9 cellular contexts compared by ENCODE assay signal in the genomic region with DNA sequence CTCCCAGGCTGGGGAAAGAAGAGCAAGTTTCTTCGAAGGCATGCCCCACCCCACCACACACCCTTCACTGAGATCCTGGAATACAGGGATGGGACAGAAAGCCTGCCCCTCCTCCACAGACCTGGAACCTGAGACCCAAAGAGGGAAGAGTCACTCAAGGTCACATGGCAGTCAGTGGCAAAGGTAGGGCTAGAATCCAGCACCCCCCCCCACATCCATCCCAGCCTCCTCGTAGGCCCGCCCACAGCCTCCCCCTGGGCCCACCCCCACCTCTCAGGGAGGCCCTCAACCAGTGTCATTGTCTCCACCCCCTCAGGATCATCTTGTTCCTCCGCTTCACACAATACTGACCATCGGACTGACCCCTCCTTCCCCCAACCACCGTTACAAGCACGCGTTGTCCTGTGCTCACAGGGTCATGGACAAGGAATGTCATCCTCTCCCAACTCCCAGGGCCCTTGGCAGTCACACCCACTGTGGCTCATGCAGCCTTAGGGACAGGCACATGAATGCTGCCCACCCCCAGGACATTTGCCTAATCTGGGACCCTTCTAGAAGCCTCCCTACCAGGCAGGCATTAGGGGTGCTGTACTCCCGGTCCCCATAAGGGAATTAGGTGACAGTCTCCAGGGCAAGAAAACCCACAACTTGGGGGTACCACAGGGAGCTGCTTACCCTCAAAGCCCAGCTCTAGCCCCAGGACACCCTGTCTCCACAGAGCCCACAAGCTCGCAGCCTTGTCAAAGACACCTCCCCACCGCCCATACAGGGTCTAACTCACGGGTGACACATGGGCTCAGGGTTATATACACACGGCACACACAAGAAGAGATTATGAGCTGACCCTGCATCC. TPM values are rescaled to one million over a fixed set of nuclear protein-coding genes. Genes with fewer than 3 reads are reported as not detected.
A peak's percentile ranks its signal among the peaks of the same experiment; 100 is the strongest.
DNase-seq lines count a peak whose midpoint lies in the region; ATAC-seq and TF ChIP-seq lines count a peak whose summit lies in the region.
"Had no signal": no experiment of that assay in that cellular context is flagged by ENCODE, and none has a peak within 500 bp of the region (broad histone marks: within the 10 kb centered on the region; RNA-seq: fewer than 3 reads in every experiment).

No MANE protein-coding gene starts in this region.

- H3K27ac Mint-ChIP-seq in activated T-helper 1 cell treated with anti-CD3 and anti-CD28 coated beads, Interleukin-12 subunit alpha, Interleukin-12 subunit beta, Interleukin-2, Interleukin-4 antibody, amounts not matched to agents 30 ng/mL and 10 ng/mL and 1 ng/mL, durations not matched to agents 14 hours and 24 hours and 36 hours = no peak overlapping the region
- no peak overlapping the region for H3K27ac Mint-ChIP-seq in mesothelial cell of epicardium

- H3K4me3 Mint-ChIP-seq in activated T-helper 1 cell treated with anti-CD3 and anti-CD28 coated beads, Interleukin-12 subunit alpha, Interleukin-12 subunit beta, Interleukin-2, Interleukin-4 antibody, amounts not matched to agents 30 ng/mL and 10 ng/mL and 1 ng/mL, durations not matched to agents 14 hours and 24 hours and 36 hours = peak overlapping the region; percentile 84
- H3K4me3 Mint-ChIP-seq in mesothelial cell of epicardium = peak overlapping the region; percentile 74

- H3K4me1 ChIP-seq in HAP-1 = peaks cover 31% of the 10 kb centered on the region

- H3K27me3 Mint-ChIP-seq in activated T-helper 1 cell treated with anti-CD3 and anti-CD28 coated beads, Interleukin-12 subunit alpha, Interleukin-12 subunit beta, Interleukin-2, Interleukin-4 antibody, amounts not matched to agents 30 ng/mL and 10 ng/mL and 1 ng/mL, durations not matched to agents 14 hours and 24 hours and 36 hours (ENCODE audit: insufficient read depth) = peaks cover 42% of the 10 kb centered on the region
- peaks cover 79% of the 10 kb centered on the region for H3K27me3 Mint-ChIP-seq in mesothelial cell of epicardium (ENCODE audit: low read depth)

- CTCF ChIA-PET in HEK293T (lab: Yijun Ruan, JAX) = interaction anchor here (0.9 to 2.0 kb wide), 8 partner anchors 7 to 135 kb away, joined by 3 to 12 read pairs (median 4); no protein-coding TSS in a partner anchor

- POLR2A ChIA-PET in HEK293T (lab: Yijun Ruan, JAX) = interaction anchor here (1.6 kb wide), 1 partner anchor 52 kb away, joined by 4 read pairs; a partner anchor contains a TSS

- in situ Hi-C loops in HAP-1 (cut with MboI; ENCODE audit: low sequenced_read_pairs) = no loop called here

- H3K9me3 Mint-ChIP-seq in activated T-helper 1 cell treated with anti-CD3 and anti-CD28 coated beads, Interleukin-12 subunit alpha, Interleukin-12 subunit beta, Interleukin-2, Interleukin-4 antibody, amounts not matched to agents 30 ng/mL and 10 ng/mL and 1 ng/mL, durations not matched to agents 14 hours and 24 hours and 36 hours = no peaks in the 10 kb centered on the region
- H3K9me3 Mint-ChIP-seq in mesothelial cell of epicardium = no peaks in the 10 kb centered on the region

- no peak for ATAC-seq in HG03280 (IDR thresholded peaks at IDR 0.05; ENCODE audit: unreplicated experiment)
- ATAC-seq in GM21423 (IDR thresholded peaks at IDR 0.05; ENCODE audit: unreplicated experiment) = no peak
- ATAC-seq: left lung had no signal

- peaks cover 29% of the 10 kb centered on the region for H3K4me1 Mint-ChIP-seq in activated T-helper 1 cell treated with anti-CD3 and anti-CD28 coated beads, Interleukin-12 subunit alpha, Interleukin-12 subunit beta, Interleukin-2, Interleukin-4 antibody, amounts not matched to agents 30 ng/mL and 10 ng/mL and 1 ng/mL, durations not matched to agents 14 hours and 24 hours and 36 hours (ENCODE audit: low read depth)
- peaks cover 35% of the 10 kb centered on the region for H3K4me1 Mint-ChIP-seq in mesothelial cell of epicardium

- TF ChIP-seq CTCF in C4-2B (conservative IDR thresholded peaks at IDR 0.05) (no peak), mesothelial cell of epicardium (IDR thresholded peaks at IDR 0.05; ENCODE audit: unreplicated experiment) (no peak)

- H3K27me3 ChIP-seq in HAP-1 (ENCODE audit: low read depth) = peaks cover 24% of the 10 kb centered on the region

- H3K36me3 Mint-ChIP-seq in activated T-helper 1 cell treated with anti-CD3 and anti-CD28 coated beads, Interleukin-12 subunit alpha, Interleukin-12 subunit beta, Interleukin-2, Interleukin-4 antibody, amounts not matched to agents 30 ng/mL and 10 ng/mL and 1 ng/mL, durations not matched to agents 14 hours and 24 hours and 36 hours (ENCODE audit: low read depth) = peaks cover 4% of the 10 kb centered on the region
- no peaks in the 10 kb centered on the region for H3K36me3 Mint-ChIP-seq in mesothelial cell of epicardium

- peak overlapping the region; percentile 36 for H3K4me3 ChIP-seq in HAP-1
- H3K4me3 ChIP-seq: left lung had no signal

- no peaks in the 10 kb centered on the region for H3K9me3 ChIP-seq in HAP-1
- H3K9me3 ChIP-seq: left lung had no signal

- intact Hi-C loops in activated T-helper 1 cell treated with anti-CD3 and anti-CD28 coated beads, Interleukin-12 subunit alpha, Interleukin-12 subunit beta, Interleukin-2, Interleukin-4 antibody, amounts not matched to agents 30 ng/mL and 10 ng/mL and 1 ng/mL, durations not matched to agents 14 hours and 24 hours and 36 hours (cut with micrococcal nuclease) = loop anchor here (1.0 to 5.0 kb wide), 2 partner anchors 36 to 107 kb away; a partner anchor contains a TSS

- DNase-seq in HAP-1 (ENCODE audit: low spot score in 2 of 2) (peak; percentile 15 to 72), mesothelial cell of epicardium (ENCODE audit: low spot score in 2 of 2, unreplicated experiment in 2 of 2) (no peak), HEK293T (ENCODE audit: extremely low spot score) (no peak), kidney tubule cell (ENCODE audit: low spot score) (no peak)
- no peak for DNase-seq in activated T-helper 1 cell treated with anti-CD3 and anti-CD28 coated beads, Interleukin-12 subunit alpha, Interleukin-12 subunit beta, Interleukin-2, Interleukin-4 antibody, amounts not matched to agents 30 ng/mL and 10 ng/mL and 1 ng/mL, durations not matched to agents 14 hours and 24 hours and 36 hours (ENCODE audit: low spot score)

- no peaks in the 10 kb centered on the region; the same call in none of the 2 replicates for H3K36me3 ChIP-seq in HAP-1 (replicated peaks)
- H3K36me3 ChIP-seq: left lung had no signal

- H3K27ac ChIP-seq in C4-2B = peak overlapping the region; percentile 71; the same call in 1 of the 2 replicates
- H3K27ac ChIP-seq: left lung had no signal

TF ChIP-seq in HEK293T, 16 proteins besides CTCF, POLR2A, EP300 and RAD21:
- TF ChIP-seq ZNF384 (IDR thresholded peaks at IDR 0.05) (no peak), BHLHE40 (IDR thresholded peaks at IDR 0.05; ENCODE audit: borderline replicate concordance) (no peak), FOXA1 (IDR thresholded peaks at IDR 0.05) (no peak), ELF4 (IDR thresholded peaks at IDR 0.05) (no peak), SP1 (IDR thresholded peaks at IDR 0.05) (no peak), NFRKB (IDR thresholded peaks at IDR 0.05) (no peak), HDGF (IDR thresholded peaks at IDR 0.05; ENCODE audit: borderline replicate concordance) (no peak), CTBP1 (IDR thresholded peaks at IDR 0.05; ENCODE audit: borderline replicate concordance) (no peak)
- TF ChIP-seq, protein P1, sequence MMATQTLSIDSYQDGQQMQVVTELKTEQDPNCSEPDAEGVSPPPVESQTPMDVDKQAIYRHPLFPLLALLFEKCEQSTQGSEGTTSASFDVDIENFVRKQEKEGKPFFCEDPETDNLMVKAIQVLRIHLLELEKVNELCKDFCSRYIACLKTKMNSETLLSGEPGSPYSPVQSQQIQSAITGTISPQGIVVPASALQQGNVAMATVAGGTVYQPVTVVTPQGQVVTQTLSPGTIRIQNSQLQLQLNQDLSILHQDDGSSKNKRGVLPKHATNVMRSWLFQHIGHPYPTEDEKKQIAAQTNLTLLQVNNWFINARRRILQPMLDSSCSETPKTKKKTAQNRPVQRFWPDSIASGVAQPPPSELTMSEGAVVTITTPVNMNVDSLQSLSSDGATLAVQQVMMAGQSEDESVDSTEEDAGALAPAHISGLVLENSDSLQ (IDR thresholded peaks at IDR 0.05) = no peak

RNA-seq across cellular contexts. Expression of a gene that starts 1.4 kb away (rescaled TPM):
- 0.20 and 0.49 TPM in 2 replicates for total RNA-seq in activated T-helper 1 cell treated with anti-CD3 and anti-CD28 coated beads, Interleukin-12 subunit alpha, Interleukin-12 subunit beta, Interleukin-2, Interleukin-4 antibody, amounts not matched to agents 30 ng/mL and 10 ng/mL and 1 ng/mL, durations not matched to agents 14 hours and 24 hours and 36 hours
- total RNA-seq in mesothelial cell of epicardium = 11.2 to 12.3 TPM (median 11.7 TPM) in 3 replicates

RNA-seq across cellular contexts. Expression of a gene that starts 14.1 kb away (rescaled TPM):
- 12.2 and 12.8 TPM in 2 replicates for total RNA-seq in activated T-helper 1 cell treated with anti-CD3 and anti-CD28 coated beads, Interleukin-12 subunit alpha, Interleukin-12 subunit beta, Interleukin-2, Interleukin-4 antibody, amounts not matched to agents 30 ng/mL and 10 ng/mL and 1 ng/mL, durations not matched to agents 14 hours and 24 hours and 36 hours
- 6.0 to 7.8 TPM (median 6.6 TPM) in 3 replicates for total RNA-seq in mesothelial cell of epicardium

RNA-seq across cellular contexts. Expression of a gene that starts 47.5 kb away (rescaled TPM):
- total RNA-seq in activated T-helper 1 cell treated with anti-CD3 and anti-CD28 coated beads, Interleukin-12 subunit alpha, Interleukin-12 subunit beta, Interleukin-2, Interleukin-4 antibody, amounts not matched to agents 30 ng/mL and 10 ng/mL and 1 ng/mL, durations not matched to agents 14 hours and 24 hours and 36 hours = 4.7 and 6.3 TPM in 2 replicates
- total RNA-seq in mesothelial cell of epicardium = 10.6 to 14.0 TPM (median 11.8 TPM) in 3 replicates

RNA-seq across cellular contexts. Expression of a gene that starts 51.5 kb away (rescaled TPM):
- total RNA-seq in activated T-helper 1 cell treated with anti-CD3 and anti-CD28 coated beads, Interleukin-12 subunit alpha, Interleukin-12 subunit beta, Interleukin-2, Interleukin-4 antibody, amounts not matched to agents 30 ng/mL and 10 ng/mL and 1 ng/mL, durations not matched to agents 14 hours and 24 hours and 36 hours = 56.9 and 57.9 TPM in 2 replicates
- 39.8 to 48.0 TPM (median 40.7 TPM) in 3 replicates for total RNA-seq in mesothelial cell of epicardium

Comparison
In these comparisons a context has a peak if more than half of its experiments do, and no peak if none do; other contexts are left out.
1. DNase-seq: peak in HAP-1 (2 of 2); none in activated T-helper 1 cell treated with anti-CD3 and anti-CD28 coated beads, Interleukin-12 subunit alpha, Interleukin-12 subunit beta, Interleukin-2, Interleukin-4 antibody, amounts not matched to agents 30 ng/mL and 10 ng/mL and 1 ng/mL, durations not matched to agents 14 hours and 24 hours and 36 hours (single experiment), mesothelial cell of epicardium (0 of 2), HEK293T (single experiment) and kidney tubule cell (single experiment).